23 cellular contexts compared by ENCODE assay signal in the genomic region with DNA sequence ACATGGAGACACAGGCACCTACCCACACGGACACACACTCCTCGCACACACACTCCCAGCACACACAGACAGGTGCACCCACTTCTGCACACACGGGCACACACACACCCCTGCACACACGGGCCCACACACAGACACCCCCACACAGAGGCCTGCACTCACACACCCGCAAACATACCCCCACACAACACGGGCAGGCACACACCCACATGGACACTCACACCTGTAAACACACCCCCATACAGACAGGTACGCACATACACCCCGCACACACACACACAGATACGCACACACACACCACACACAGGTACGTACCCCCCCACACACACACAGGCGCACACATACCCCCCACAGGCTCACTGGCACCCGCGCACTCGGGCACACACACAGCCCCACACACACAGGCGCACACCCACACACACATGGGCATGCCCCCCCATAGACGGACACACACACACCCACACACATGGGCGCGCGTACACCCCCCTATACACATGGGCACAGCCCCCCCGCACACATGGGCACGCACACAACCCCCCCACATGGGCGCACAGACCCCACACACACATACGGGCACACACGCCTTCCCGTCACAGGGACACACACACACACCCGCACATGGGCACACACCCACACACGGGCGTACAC. TPM values are rescaled to one million over a fixed set of nuclear protein-coding genes. Genes with fewer than 3 reads are reported as not detected.
"Had no signal": no experiment of that assay in that cellular context is flagged by ENCODE, and none has a peak within 500 bp of the region (broad histone marks: within the 10 kb centered on the region; RNA-seq: fewer than 3 reads in every experiment).

No MANE protein-coding gene starts in this region.

- ATAC-seq: effector memory CD8-positive, alpha-beta T cell; heart left ventricle; left colon had no signal

- H3K27me3 ChIP-seq: breast epithelium, colonic mucosa, dorsolateral prefrontal cortex, heart left ventricle, spleen, tibial artery had no signal

- H3K9me3 ChIP-seq: breast epithelium, colonic mucosa, heart left ventricle, spleen, tibial artery had no signal

- H3K9me3 Mint-ChIP-seq: activated B cell treated with CpG ODN at 0.5 μM for 24 hours; activated naive CD8-positive, alpha-beta T cell treated with anti-CD3 and anti-CD28 coated beads for 36 hours; effector memory CD8-positive, alpha-beta T cell; memory B cell; nephron progenitor cell had no signal

- H3K36me3 ChIP-seq: breast epithelium, colonic mucosa had no signal

- H3K27ac Mint-ChIP-seq: activated B cell treated with CpG ODN at 0.5 μM for 24 hours; activated naive CD8-positive, alpha-beta T cell treated with anti-CD3 and anti-CD28 coated beads for 36 hours; memory B cell had no signal

- DNase-seq: activated B cell treated with CpG ODN at 0.5 μM for 24 hours; activated CD4-positive, alpha-beta T cell treated with anti-CD3 and anti-CD28 coated beads for 4 hours; activated CD4-positive, alpha-beta T cell treated with anti-CD3 and anti-CD28 coated beads, Interleukin-2, amount 50 U/mL, for 48 hours; activated naive CD4-positive, alpha-beta T cell treated with Interleukin-2 at 50 U/mL for 16 hours; activated naive CD8-positive, alpha-beta T cell treated with anti-CD3 and anti-CD28 coated beads for 36 hours; activated T-cell treated with anti-CD3 and anti-CD28 coated beads, Interleukin-2, amount 50 U/mL, for 48 hours; colonic mucosa; dorsolateral prefrontal cortex; effector memory CD8-positive, alpha-beta T cell; heart left ventricle; islet precursor cell; left colon; nephron progenitor cell; occipital lobe; spleen; stimulated activated CD4-positive, alpha-beta T cell treated with anti-CD3 and anti-CD28 coated beads, Interleukin-4, amount 100 ng/mL, for 1 hour; stimulated activated naive CD4-positive, alpha-beta T cell treated with Interleukin-2 at 50 U/mL for 16 hours; substantia nigra; tibial artery had no signal

- H3K27ac ChIP-seq: breast epithelium, colonic mucosa, dorsolateral prefrontal cortex, heart left ventricle, spleen, tibial artery had no signal

- H3K27me3 Mint-ChIP-seq: activated B cell treated with CpG ODN at 0.5 μM for 24 hours; activated naive CD8-positive, alpha-beta T cell treated with anti-CD3 and anti-CD28 coated beads for 36 hours; effector memory CD8-positive, alpha-beta T cell; memory B cell had no signal

- H3K4me1 ChIP-seq: breast epithelium, colonic mucosa had no signal

- H3K4me3 Mint-ChIP-seq: activated B cell treated with CpG ODN at 0.5 μM for 24 hours; activated naive CD8-positive, alpha-beta T cell treated with anti-CD3 and anti-CD28 coated beads for 36 hours; effector memory CD8-positive, alpha-beta T cell; memory B cell; nephron progenitor cell had no signal

- H3K4me3 ChIP-seq: breast epithelium, colonic mucosa, dorsolateral prefrontal cortex, heart left ventricle, spleen, tibial artery had no signal

- H3K4me1 Mint-ChIP-seq: activated naive CD8-positive, alpha-beta T cell treated with anti-CD3 and anti-CD28 coated beads for 36 hours had no signal

RNA-seq across cellular contexts. Expression of a gene that starts 22.3 kb away (rescaled TPM):
- total RNA-seq: mononuclear cell, myocyte had no signal
